In genomic region chr12:5200276-5201087, GRCh38 we compare ENCODE assay signal across 1 cellular context.
TF ChIP-seq lines count a peak whose summit lies in the region.

No MANE protein-coding gene starts in this region.

TF ChIP-seq in GM23338, 12 proteins besides CTCF, POLR2A, EP300 and RAD21 (continued from another document):
- TF ChIP-seq REST (IDR thresholded peaks at IDR 0.05; ENCODE audit: unreplicated experiment) (no peak), ZNF114 (CRISPR knock-in tag; IDR thresholded peaks at IDR 0.05) (no peak), JUNB (IDR thresholded peaks at IDR 0.05; ENCODE audit: unreplicated experiment) (no peak), EZH2phosphoT487 (IDR thresholded peaks at IDR 0.05; ENCODE audit: unreplicated experiment) (no peak), STAT1 (IDR thresholded peaks at IDR 0.05; ENCODE audit: unreplicated experiment) (no peak), EZH2 (IDR thresholded peaks at IDR 0.05; ENCODE audit: low read depth, unreplicated experiment) (no peak), ZNF462 (CRISPR knock-in tag; IDR thresholded peaks at IDR 0.05) (no peak), POLR2AphosphoS5 (IDR thresholded peaks at IDR 0.05; ENCODE audit: low read depth) (no peak), NANOG (IDR thresholded peaks at IDR 0.05; ENCODE audit: borderline replicate concordance) (no peak), ETS1 (IDR thresholded peaks at IDR 0.05) (no peak), ZNF331 (CRISPR knock-in tag; IDR thresholded peaks at IDR 0.05; ENCODE audit: low read depth) (no peak)
